1 cellular context compared by ENCODE assay signal in genomic region chr20:53550590-53551187, GRCh38.
A peak's percentile ranks its signal among the peaks of the same experiment; 100 is the strongest.
TF ChIP-seq lines count a peak whose summit lies in the region.

No MANE protein-coding gene starts in this region.

TF ChIP-seq in HepG2, 621 proteins besides CTCF, POLR2A, EP300 and RAD21 (continued from another document and continues in another):
- TF ChIP-seq MLXIP (CRISPR knock-in tag; IDR thresholded peaks at IDR 0.05; ENCODE audit: borderline replicate concordance) (no peak), SETDB1 (CRISPR knock-in tag; IDR thresholded peaks at IDR 0.05; ENCODE audit: borderline replicate concordance) (no peak), ZNF234 (CRISPR knock-in tag; conservative IDR thresholded peaks at IDR 0.05) (no peak), FOSL2 (CRISPR knock-in tag; IDR thresholded peaks at IDR 0.05) (peak; percentile 14; the same call in 1 of the 2 replicates), ARNTL (CRISPR knock-in tag; IDR thresholded peaks at IDR 0.05) (no peak), SIX1 (CRISPR knock-in tag; IDR thresholded peaks at IDR 0.05; ENCODE audit: borderline replicate concordance) (peak; percentile 53; the same call in 1 of the 2 replicates), ZNF556 (CRISPR knock-in tag; IDR thresholded peaks at IDR 0.05; ENCODE audit: borderline replicate concordance) (no peak), PATZ1 (CRISPR knock-in tag; IDR thresholded peaks at IDR 0.05) (peak; percentile 66; the same call in 1 of the 2 replicates), TGIF2 (CRISPR knock-in tag; IDR thresholded peaks at IDR 0.05) (no peak), CEBPB (IDR thresholded peaks at IDR 0.05; ENCODE audit: borderline replicate concordance, low read depth, low read length) (peak; percentile 84), ZNF644 (CRISPR knock-in tag; IDR thresholded peaks at IDR 0.05; ENCODE audit: low read depth) (no peak; the same call in 1 of the 2 replicates), ZNF598 (CRISPR knock-in tag; IDR thresholded peaks at IDR 0.05; ENCODE audit: borderline replicate concordance) (no peak), BORCS8-MEF2B (CRISPR knock-in tag; IDR thresholded peaks at IDR 0.05) (no peak), ZBTB8A (CRISPR knock-in tag; IDR thresholded peaks at IDR 0.05; ENCODE audit: borderline replicate concordance, low read depth) (no peak), ZNF761 (CRISPR knock-in tag; conservative IDR thresholded peaks at IDR 0.05) (no peak), ZNF614 (CRISPR knock-in tag; IDR thresholded peaks at IDR 0.05; ENCODE audit: borderline replicate concordance) (0 out of 2 replicates have a peak, but pooled peaks have one; percentile 27), DMTF1 (CRISPR knock-in tag; IDR thresholded peaks at IDR 0.05) (0 out of 2 replicates have a peak, but pooled peaks have one; percentile 16), GATAD1 (CRISPR knock-in tag; IDR thresholded peaks at IDR 0.05) (0 out of 2 replicates have a peak, but pooled peaks have one; percentile 13), ZBTB7B (CRISPR knock-in tag; IDR thresholded peaks at IDR 0.05) (peak; percentile 68), ZNF580 (CRISPR knock-in tag; IDR thresholded peaks at IDR 0.05; ENCODE audit: borderline replicate concordance, low read depth) (peak; percentile 36; the same call in 1 of the 2 replicates), THRA (CRISPR knock-in tag; IDR thresholded peaks at IDR 0.05; ENCODE audit: borderline replicate concordance) (0 out of 2 replicates have a peak, but pooled peaks have one; percentile 11), ZBTB25 (CRISPR knock-in tag; IDR thresholded peaks at IDR 0.05) (0 out of 2 replicates have a peak, but pooled peaks have one; percentile 16), NFYC (CRISPR knock-in tag; IDR thresholded peaks at IDR 0.05) (no peak), GATA4 (IDR thresholded peaks at IDR 0.05; ENCODE audit: borderline replicate concordance, low read depth) (no peak), TEAD3 (CRISPR knock-in tag; optimal IDR thresholded peaks at IDR 0.05; ENCODE audit: borderline replicate concordance) (peak; percentile 57), REL (CRISPR knock-in tag; conservative IDR thresholded peaks at IDR 0.05) (no peak), ZKSCAN8 (CRISPR knock-in tag; IDR thresholded peaks at IDR 0.05; ENCODE audit: borderline replicate concordance) (0 out of 2 replicates have a peak, but pooled peaks have one; percentile 35)
- TF ChIP-seq, protein P1, sequence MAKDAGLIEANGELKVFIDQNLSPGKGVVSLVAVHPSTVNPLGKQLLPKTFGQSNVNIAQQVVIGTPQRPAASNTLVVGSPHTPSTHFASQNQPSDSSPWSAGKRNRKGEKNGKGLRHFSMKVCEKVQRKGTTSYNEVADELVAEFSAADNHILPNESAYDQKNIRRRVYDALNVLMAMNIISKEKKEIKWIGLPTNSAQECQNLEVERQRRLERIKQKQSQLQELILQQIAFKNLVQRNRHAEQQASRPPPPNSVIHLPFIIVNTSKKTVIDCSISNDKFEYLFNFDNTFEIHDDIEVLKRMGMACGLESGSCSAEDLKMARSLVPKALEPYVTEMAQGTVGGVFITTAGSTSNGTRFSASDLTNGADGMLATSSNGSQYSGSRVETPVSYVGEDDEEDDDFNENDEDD (CRISPR knock-in tag; IDR thresholded peaks at IDR 0.05; ENCODE audit: borderline replicate concordance), result no peak; the same call in 1 of the 2 replicates
- TF ChIP-seq, protein P2, sequence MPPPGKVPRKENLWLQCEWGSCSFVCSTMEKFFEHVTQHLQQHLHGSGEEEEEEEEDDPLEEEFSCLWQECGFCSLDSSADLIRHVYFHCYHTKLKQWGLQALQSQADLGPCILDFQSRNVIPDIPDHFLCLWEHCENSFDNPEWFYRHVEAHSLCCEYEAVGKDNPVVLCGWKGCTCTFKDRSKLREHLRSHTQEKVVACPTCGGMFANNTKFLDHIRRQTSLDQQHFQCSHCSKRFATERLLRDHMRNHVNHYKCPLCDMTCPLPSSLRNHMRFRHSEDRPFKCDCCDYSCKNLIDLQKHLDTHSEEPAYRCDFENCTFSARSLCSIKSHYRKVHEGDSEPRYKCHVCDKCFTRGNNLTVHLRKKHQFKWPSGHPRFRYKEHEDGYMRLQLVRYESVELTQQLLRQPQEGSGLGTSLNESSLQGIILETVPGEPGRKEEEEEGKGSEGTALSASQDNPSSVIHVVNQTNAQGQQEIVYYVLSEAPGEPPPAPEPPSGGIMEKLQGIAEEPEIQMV (CRISPR knock-in tag; IDR thresholded peaks at IDR 0.05; ENCODE audit: low read depth), result no peak
- TF ChIP-seq, protein P3, sequence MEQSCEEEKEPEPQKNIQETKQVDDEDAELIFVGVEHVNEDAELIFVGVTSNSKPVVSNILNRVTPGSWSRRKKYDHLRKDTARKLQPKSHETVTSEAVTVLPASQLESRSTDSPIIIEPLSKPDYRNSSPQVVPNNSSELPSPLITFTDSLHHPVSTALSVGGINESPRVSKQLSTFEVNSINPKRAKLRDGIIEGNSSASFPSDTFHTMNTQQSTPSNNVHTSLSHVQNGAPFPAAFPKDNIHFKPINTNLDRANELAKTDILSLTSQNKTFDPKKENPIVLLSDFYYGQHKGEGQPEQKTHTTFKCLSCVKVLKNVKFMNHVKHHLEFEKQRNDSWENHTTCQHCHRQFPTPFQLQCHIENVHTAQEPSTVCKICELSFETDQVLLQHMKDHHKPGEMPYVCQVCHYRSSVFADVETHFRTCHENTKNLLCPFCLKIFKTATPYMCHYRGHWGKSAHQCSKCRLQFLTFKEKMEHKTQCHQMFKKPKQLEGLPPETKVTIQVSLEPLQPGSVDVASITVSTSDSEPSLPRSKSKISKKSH (CRISPR knock-in tag; IDR thresholded peaks at IDR 0.05; ENCODE audit: borderline replicate concordance), result no peak
- TF ChIP-seq, protein P4, sequence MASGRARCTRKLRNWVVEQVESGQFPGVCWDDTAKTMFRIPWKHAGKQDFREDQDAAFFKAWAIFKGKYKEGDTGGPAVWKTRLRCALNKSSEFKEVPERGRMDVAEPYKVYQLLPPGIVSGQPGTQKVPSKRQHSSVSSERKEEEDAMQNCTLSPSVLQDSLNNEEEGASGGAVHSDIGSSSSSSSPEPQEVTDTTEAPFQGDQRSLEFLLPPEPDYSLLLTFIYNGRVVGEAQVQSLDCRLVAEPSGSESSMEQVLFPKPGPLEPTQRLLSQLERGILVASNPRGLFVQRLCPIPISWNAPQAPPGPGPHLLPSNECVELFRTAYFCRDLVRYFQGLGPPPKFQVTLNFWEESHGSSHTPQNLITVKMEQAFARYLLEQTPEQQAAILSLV (CRISPR knock-in tag; IDR thresholded peaks at IDR 0.05; ENCODE audit: borderline replicate concordance), result no peak
- TF ChIP-seq, protein P5, sequence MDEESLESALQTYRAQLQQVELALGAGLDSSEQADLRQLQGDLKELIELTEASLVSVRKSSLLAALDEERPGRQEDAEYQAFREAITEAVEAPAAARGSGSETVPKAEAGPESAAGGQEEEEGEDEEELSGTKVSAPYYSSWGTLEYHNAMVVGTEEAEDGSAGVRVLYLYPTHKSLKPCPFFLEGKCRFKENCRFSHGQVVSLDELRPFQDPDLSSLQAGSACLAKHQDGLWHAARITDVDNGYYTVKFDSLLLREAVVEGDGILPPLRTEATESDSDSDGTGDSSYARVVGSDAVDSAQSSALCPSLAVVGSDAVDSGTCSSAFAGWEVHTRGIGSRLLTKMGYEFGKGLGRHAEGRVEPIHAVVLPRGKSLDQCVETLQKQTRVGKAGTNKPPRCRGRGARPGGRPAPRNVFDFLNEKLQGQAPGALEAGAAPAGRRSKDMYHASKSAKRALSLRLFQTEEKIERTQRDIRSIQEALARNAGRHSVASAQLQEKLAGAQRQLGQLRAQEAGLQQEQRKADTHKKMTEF (CRISPR knock-in tag; IDR thresholded peaks at IDR 0.05), result peak; percentile 37
